22 cellular contexts compared by ENCODE assay signal in the genomic region with DNA sequence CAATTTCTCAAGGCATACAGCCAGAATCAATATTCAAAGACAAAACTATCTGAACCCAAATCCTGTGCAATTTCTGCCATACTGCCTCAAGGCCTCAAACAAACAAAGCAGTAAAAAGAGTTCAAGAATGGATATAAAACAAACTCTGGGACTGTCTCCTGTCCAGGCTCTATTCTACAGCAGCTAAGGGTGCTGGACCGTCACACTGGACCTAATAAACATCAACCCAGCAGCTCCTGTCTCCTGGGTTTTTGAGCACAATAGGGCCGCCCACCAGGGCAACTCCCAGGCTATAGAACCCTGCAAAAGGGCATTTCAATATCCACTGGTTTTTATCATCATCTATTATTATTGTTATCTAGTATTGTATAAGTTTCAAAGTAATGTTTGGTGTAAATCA.
DNase-seq lines count a peak whose midpoint lies in the region; ATAC-seq and TF ChIP-seq lines count a peak whose summit lies in the region.
"Had no signal": no experiment of that assay in that cellular context is flagged by ENCODE, and none has a peak within 500 bp of the region (broad histone marks: within the 10 kb centered on the region; RNA-seq: fewer than 3 reads in every experiment).

No MANE protein-coding gene starts in this region.

- H2AFZ ChIP-seq in SU-DHL-6 (ENCODE audit: low read depth, low read length, severe bottlenecking) = peak overlapping the region; percentile 72
- H2AFZ ChIP-seq: GM23338 had no signal

- TF ChIP-seq CTCF in 22Rv1 (IDR thresholded peaks at IDR 0.05) = no peak
- no peak for TF ChIP-seq CTCF in SU-DHL-6 (IDR thresholded peaks at IDR 0.05; ENCODE audit: insufficient read depth, low read length, poor library complexity, severe bottlenecking)

- peak; percentile 53 for DNase-seq in left kidney (ENCODE audit: low read depth, low spot score)
- DNase-seq in head of caudate nucleus = no peak
- no peak for DNase-seq in HK-2 (ENCODE audit: unreplicated experiment)
- DNase-seq: 8988T; ACHN; AML-193; BE2C; Calu3; CD4-positive, alpha-beta memory T cell; DMS53; DMS79 treated with DMSO at 0.1 percent for 48 hours; GF-D8; H9 had no signal

- no peaks in the 10 kb centered on the region for H3K27me3 ChIP-seq in SU-DHL-6 (ENCODE audit: low read length)
- H3K27me3 ChIP-seq: BE2C; BLaER1 treated with 17β-estradiol and CSF1 and Interleukin-3, amounts not matched to agents 10 nM and 100 nM had no signal

- no peak for TF ChIP-seq RAD21 in Ishikawa (IDR thresholded peaks at IDR 0.05; ENCODE audit: low read depth)

- no peak overlapping the region for H3K4me3 ChIP-seq in SU-DHL-6 (ENCODE audit: insufficient read depth, low read length, poor library complexity, severe bottlenecking)
- H3K4me3 ChIP-seq: A549; BLaER1 treated with 17β-estradiol and CSF1 and Interleukin-3, amounts not matched to agents 10 nM and 100 nM; GM23338 had no signal

- peak overlapping the region; percentile 58 for H3K27ac ChIP-seq in 22Rv1
- 0 out of 2 replicates have a peak overlapping the region, but pooled peaks have one; percentile 5 for H3K27ac ChIP-seq in SU-DHL-6 (ENCODE audit: low read depth, low read length)
- H3K27ac ChIP-seq: A549; BLaER1 treated with 17β-estradiol and CSF1 and Interleukin-3, amounts not matched to agents 10 nM and 100 nM had no signal

- intact Hi-C loops in head of caudate nucleus (cut with DNase I) = no loop called here

- no peaks in the 10 kb centered on the region for H3F3A ChIP-seq in SU-DHL-6 (ENCODE audit: insufficient read depth)

- TF ChIP-seq EP300 in Ishikawa (IDR thresholded peaks at IDR 0.05; ENCODE audit: borderline replicate concordance) = no peak

- no peaks in the 10 kb centered on the region; the same call in 1 of the 2 replicates for H3K36me3 ChIP-seq in SU-DHL-6 (ENCODE audit: low read length)
- H3K36me3 ChIP-seq: BE2C; BLaER1 treated with 17β-estradiol and CSF1 and Interleukin-3, amounts not matched to agents 10 nM and 100 nM had no signal

- H3K9me2 ChIP-seq in SU-DHL-6 (replicated peaks; ENCODE audit: insufficient read depth, low read length) = no peaks in the 10 kb centered on the region

- ATAC-seq in HG02870 (IDR thresholded peaks at IDR 0.05; ENCODE audit: unreplicated experiment) (no peak), HG02840 (IDR thresholded peaks at IDR 0.05; ENCODE audit: low FRiP score, unreplicated experiment) (no peak)
- ATAC-seq: A549, GM23338, HCT116 had no signal

- no peaks in the 10 kb centered on the region for H3K79me2 ChIP-seq in SU-DHL-6 (ENCODE audit: insufficient read depth, low read length)

- H3K9me3 ChIP-seq in SU-DHL-6 (ENCODE audit: insufficient read depth, low read length) = no peaks in the 10 kb centered on the region
- H3K9me3 ChIP-seq: A549, BE2C had no signal

- no peaks in the 10 kb centered on the region for H4K20me1 ChIP-seq in SU-DHL-6 (ENCODE audit: low read depth, low read length)
- H4K20me1 ChIP-seq: BLaER1 treated with 17β-estradiol and CSF1 and Interleukin-3, amounts not matched to agents 10 nM and 100 nM had no signal

- no peak overlapping the region for H3K4me2 ChIP-seq in SU-DHL-6 (ENCODE audit: low read depth, low read length, poor library complexity, severe bottlenecking)
- H3K4me2 ChIP-seq: A549; BLaER1 treated with 17β-estradiol and CSF1 and Interleukin-3, amounts not matched to agents 10 nM and 100 nM; GM23338 had no signal

- no peak overlapping the region for H3K9ac ChIP-seq in SU-DHL-6 (ENCODE audit: low read length)
- H3K9ac ChIP-seq: BLaER1 treated with 17β-estradiol and CSF1 and Interleukin-3, amounts not matched to agents 10 nM and 100 nM had no signal

TF ChIP-seq in Ishikawa, 13 proteins besides CTCF, POLR2A, EP300 and RAD21:
- TF ChIP-seq, protein P1, sequence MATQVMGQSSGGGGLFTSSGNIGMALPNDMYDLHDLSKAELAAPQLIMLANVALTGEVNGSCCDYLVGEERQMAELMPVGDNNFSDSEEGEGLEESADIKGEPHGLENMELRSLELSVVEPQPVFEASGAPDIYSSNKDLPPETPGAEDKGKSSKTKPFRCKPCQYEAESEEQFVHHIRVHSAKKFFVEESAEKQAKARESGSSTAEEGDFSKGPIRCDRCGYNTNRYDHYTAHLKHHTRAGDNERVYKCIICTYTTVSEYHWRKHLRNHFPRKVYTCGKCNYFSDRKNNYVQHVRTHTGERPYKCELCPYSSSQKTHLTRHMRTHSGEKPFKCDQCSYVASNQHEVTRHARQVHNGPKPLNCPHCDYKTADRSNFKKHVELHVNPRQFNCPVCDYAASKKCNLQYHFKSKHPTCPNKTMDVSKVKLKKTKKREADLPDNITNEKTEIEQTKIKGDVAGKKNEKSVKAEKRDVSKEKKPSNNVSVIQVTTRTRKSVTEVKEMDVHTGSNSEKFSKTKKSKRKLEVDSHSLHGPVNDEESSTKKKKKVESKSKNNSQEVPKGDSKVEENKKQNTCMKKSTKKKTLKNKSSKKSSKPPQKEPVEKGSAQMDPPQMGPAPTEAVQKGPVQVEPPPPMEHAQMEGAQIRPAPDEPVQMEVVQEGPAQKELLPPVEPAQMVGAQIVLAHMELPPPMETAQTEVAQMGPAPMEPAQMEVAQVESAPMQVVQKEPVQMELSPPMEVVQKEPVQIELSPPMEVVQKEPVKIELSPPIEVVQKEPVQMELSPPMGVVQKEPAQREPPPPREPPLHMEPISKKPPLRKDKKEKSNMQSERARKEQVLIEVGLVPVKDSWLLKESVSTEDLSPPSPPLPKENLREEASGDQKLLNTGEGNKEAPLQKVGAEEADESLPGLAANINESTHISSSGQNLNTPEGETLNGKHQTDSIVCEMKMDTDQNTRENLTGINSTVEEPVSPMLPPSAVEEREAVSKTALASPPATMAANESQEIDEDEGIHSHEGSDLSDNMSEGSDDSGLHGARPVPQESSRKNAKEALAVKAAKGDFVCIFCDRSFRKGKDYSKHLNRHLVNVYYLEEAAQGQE (IDR thresholded peaks at IDR 0.05; ENCODE audit: low read depth) = peak; percentile 64; the same call in 1 of the 2 replicates
- TF ChIP-seq, protein P2, sequence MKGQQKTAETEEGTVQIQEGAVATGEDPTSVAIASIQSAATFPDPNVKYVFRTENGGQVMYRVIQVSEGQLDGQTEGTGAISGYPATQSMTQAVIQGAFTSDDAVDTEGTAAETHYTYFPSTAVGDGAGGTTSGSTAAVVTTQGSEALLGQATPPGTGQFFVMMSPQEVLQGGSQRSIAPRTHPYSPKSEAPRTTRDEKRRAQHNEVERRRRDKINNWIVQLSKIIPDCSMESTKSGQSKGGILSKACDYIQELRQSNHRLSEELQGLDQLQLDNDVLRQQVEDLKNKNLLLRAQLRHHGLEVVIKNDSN (IDR thresholded peaks at IDR 0.05) = no peak
